Comparison of ENCODE assay signal across 29 cellular contexts in the genomic region with DNA sequence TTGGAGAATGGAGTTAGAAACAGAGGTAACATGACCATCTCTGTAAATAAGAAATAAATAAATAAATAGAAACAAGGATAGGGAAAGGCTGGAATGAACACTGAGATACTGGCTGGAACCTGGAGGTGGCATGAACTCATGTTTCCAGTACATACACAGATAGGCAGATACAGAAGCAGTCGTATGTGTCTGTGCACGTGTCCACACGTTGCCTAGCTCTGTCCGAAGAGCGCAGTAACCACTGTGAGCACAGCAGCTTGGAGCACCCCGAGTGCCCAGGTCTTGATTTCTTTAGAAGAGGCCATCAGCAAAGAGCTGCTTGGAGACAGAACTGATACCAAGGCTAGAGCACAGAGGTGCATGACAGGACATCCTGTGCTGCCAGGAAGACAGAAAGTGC. TPM values are rescaled to one million over a fixed set of nuclear protein-coding genes. Genes with fewer than 3 reads are reported as not detected.
"Had no signal": no experiment of that assay in that cellular context is flagged by ENCODE, and none has a peak within 500 bp of the region (broad histone marks: within the 10 kb centered on the region; RNA-seq: fewer than 3 reads in every experiment).

No MANE protein-coding gene starts in this region.

- H3K36me3 ChIP-seq: uterus had no signal

- H3K4me3 Mint-ChIP-seq: dendritic cell treated with granulocyte-macrophage colony-stimulating factor and Interleukin-4, amounts not matched to agents 40 ng/mL and 50 ng/mL, for 4 days; memory B cell; natural killer cell; stimulated activated naive CD8-positive, alpha-beta T cell treated with anti-CD3 and anti-CD28 coated beads, Interleukin-15, amount 100 ng/mL, for 72 hours had no signal

- H3K4me1 ChIP-seq: pancreas, suprapubic skin, transverse colon, uterus had no signal

- H2AFZ ChIP-seq: hepatocyte had no signal

- H3K4me1 Mint-ChIP-seq: memory B cell had no signal

- H3K27me3 Mint-ChIP-seq: dendritic cell treated with granulocyte-macrophage colony-stimulating factor and Interleukin-4, amounts not matched to agents 40 ng/mL and 50 ng/mL, for 4 days; memory B cell; stimulated activated naive CD8-positive, alpha-beta T cell treated with anti-CD3 and anti-CD28 coated beads, Interleukin-15, amount 100 ng/mL, for 72 hours had no signal

- H3K4me3 ChIP-seq: esophagus squamous epithelium, hepatocyte, lung, pancreas, smooth muscle cell, suprapubic skin, transverse colon, upper lobe of right lung, uterus had no signal

- H3K27ac Mint-ChIP-seq: dendritic cell treated with granulocyte-macrophage colony-stimulating factor and Interleukin-4, amounts not matched to agents 40 ng/mL and 50 ng/mL, for 4 days; memory B cell; natural killer cell had no signal

- H3K27me3 ChIP-seq: esophagus squamous epithelium, hepatocyte, pancreas, suprapubic skin, transverse colon, upper lobe of right lung, uterus had no signal

- H3K9me3 ChIP-seq: esophagus squamous epithelium, pancreas, suprapubic skin, transverse colon, upper lobe of right lung, uterus had no signal

- H3K4me2 ChIP-seq: hepatocyte, smooth muscle cell had no signal

- H3K9me3 Mint-ChIP-seq: dendritic cell treated with granulocyte-macrophage colony-stimulating factor and Interleukin-4, amounts not matched to agents 40 ng/mL and 50 ng/mL, for 4 days; memory B cell; natural killer cell; stimulated activated naive CD8-positive, alpha-beta T cell treated with anti-CD3 and anti-CD28 coated beads, Interleukin-15, amount 100 ng/mL, for 72 hours had no signal

- ATAC-seq: left colon; natural killer cell; sciatic nerve; stimulated activated naive CD8-positive, alpha-beta T cell treated with anti-CD3 and anti-CD28 coated beads, Interleukin-15, amount 100 ng/mL, for 72 hours; upper lobe of right lung had no signal

- H3K27ac ChIP-seq: esophagus squamous epithelium, hepatocyte, pancreas, suprapubic skin, transverse colon, upper lobe of right lung, uterus had no signal

- DNase-seq: effector memory CD4-positive, alpha-beta T cell; erythroblast; esophagus squamous epithelium; foreskin melanocyte; left colon; natural killer cell; occipital lobe; pancreas; retina; stimulated activated CD4-positive, alpha-beta T cell treated with anti-CD3 and anti-CD28 coated beads, Interleukin-12 subunit alpha, Interleukin-12 subunit beta, amount 100 ng/mL, for 4 hours; stimulated activated CD4-positive, alpha-beta T cell treated with anti-CD3 and anti-CD28 coated beads, Interleukin-1b, Interleukin-23, amount 100 ng/mL, for 48 hours; stimulated activated CD4-positive, alpha-beta T cell treated with anti-CD3 and anti-CD28 coated beads, Interleukin-4, amount 100 ng/mL, for 1 hour; stimulated activated CD8-positive, alpha-beta memory T cell treated with anti-CD3 and anti-CD28 coated beads, Interleukin-4, amount 100 ng/mL, for 48 hours; stimulated activated naive CD4-positive, alpha-beta T cell; stimulated activated naive CD8-positive, alpha-beta T cell treated with anti-CD3 and anti-CD28 coated beads, Interleukin-15, amount 100 ng/mL, for 72 hours; transverse colon; upper lobe of right lung; uterus had no signal

RNA-seq across cellular contexts. Expression of a gene that starts 37.1 kb away (rescaled TPM):
- total RNA-seq: esophagus squamous epithelium, hepatocyte, kidney epithelial cell, left colon, lung, mononuclear cell, natural killer cell, occipital lobe, posterior vena cava, pulmonary artery endothelial cell, sciatic nerve, smooth muscle cell, suprapubic skin, transverse colon, upper lobe of right lung had no signal
